ENCODE assay signal across 11 cellular contexts in the genomic region with DNA sequence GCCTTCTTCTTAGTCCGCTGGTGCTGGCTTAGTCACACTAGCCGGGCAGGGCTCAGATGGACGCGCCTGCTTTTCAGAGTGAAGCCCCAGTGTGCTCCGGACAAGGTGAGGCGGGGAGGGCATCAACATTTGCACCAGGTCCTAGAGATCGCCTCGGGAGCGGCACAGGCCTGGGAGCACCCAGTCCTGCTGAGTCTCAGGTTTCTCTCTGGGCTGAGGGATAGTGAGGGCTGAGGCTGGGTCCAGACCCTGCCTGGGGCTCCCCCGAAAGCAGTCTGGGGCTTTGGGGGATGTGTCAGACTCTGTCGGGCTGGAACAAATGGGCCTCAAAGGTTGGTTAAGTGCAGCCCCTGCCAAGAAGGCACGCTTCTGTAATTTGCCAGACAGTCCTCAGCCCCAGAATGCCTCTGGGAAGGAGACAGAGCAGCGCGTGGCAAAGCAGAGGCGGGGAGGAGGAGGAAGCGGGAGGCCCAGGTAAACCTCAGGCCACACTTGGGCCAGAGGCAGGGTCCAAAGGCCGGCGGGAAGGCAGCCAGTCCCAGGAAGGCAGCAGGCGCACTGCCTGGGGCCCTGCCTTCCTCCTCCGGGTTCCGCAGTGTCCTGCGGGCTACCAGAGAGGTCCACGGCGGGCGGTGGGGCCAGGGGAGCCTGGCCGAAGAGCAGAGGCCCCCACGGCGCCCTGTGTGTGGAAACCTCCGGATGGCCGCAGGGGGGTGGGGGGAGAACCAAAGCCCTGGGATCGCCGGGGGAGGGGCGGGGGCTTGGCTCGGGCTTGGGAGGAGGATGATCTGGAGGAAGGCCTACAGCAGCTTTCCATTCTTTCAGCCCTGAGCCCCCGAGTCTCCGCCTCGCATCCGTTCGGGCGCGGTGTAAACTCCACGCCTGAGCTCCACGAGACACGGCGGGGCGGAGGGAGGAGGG. TPM values are rescaled to one million over a fixed set of nuclear protein-coding genes. Genes with fewer than 3 reads are reported as not detected.
DNase-seq lines count a peak whose midpoint lies in the region; TF ChIP-seq lines count a peak whose summit lies in the region.
"Had no signal": no experiment of that assay in that cellular context is flagged by ENCODE, and none has a peak within 500 bp of the region (broad histone marks: within the 10 kb centered on the region; RNA-seq: fewer than 3 reads in every experiment).

No MANE protein-coding gene starts in this region.

- intact Hi-C loops in Caco-2 (cut with micrococcal nuclease; ENCODE audit: unreplicated experiment) (loop anchor here (1.0 to 5.0 kb wide), 4 partner anchors 39 to 266 kb away; partner anchors contain the start of gene ATP2A3), dorsolateral prefrontal cortex (cut with DNase I) (loop anchor here (5.0 to 10.0 kb wide), 2 partner anchors 86 to 139 kb away; partner anchors contain the start of gene P2RX1 (in 1 of the 2))

- H2AFZ ChIP-seq in hepatocyte (no peak overlapping the region), osteoblast (ENCODE audit: low read length) (no peak overlapping the region)

- H3K27me3 Mint-ChIP-seq in Caco-2 (ENCODE audit: insufficient read depth, unreplicated experiment), result no peaks in the 10 kb centered on the region
- peaks cover 6% of the 10 kb centered on the region for H3K27me3 Mint-ChIP-seq in activated CD4-positive, alpha-beta T cell treated with anti-CD3 and anti-CD28 coated beads, Interleukin-2, amount 10 ng/mL, durations not matched to agents 7 days and 5 days

- H3K9me3 Mint-ChIP-seq in Caco-2 (ENCODE audit: unreplicated experiment), result no peaks in the 10 kb centered on the region
- no peaks in the 10 kb centered on the region for H3K9me3 Mint-ChIP-seq in activated CD4-positive, alpha-beta T cell treated with anti-CD3 and anti-CD28 coated beads, Interleukin-2, amount 10 ng/mL, durations not matched to agents 7 days and 5 days
- H3K9me3 Mint-ChIP-seq: activated naive CD4-positive, alpha-beta T cell treated with anti-CD3 and anti-CD28 coated beads, Interleukin-2, amount 50 U/mL, for 72 hours had no signal

- CTCF ChIA-PET in Caco-2 (lab: Charles Lee), result interaction anchor here (0.7 to 1.5 kb wide), 3 partner anchors 39 to 90 kb away, joined by 7 to 11 read pairs (median 7); partner anchors contain the start of gene ATP2A3
- CTCF ChIA-PET in RWPE1 (lab: Yijun Ruan, JAX), result interaction anchor here (0.6 to 4.2 kb wide), 4 partner anchors 12 to 1310 kb away, joined by 3 to 20 read pairs (median 3); no protein-coding TSS in a partner anchor
- CTCF ChIA-PET in activated CD4-positive, alpha-beta T cell treated with anti-CD3 and anti-CD28 coated beads, Interleukin-2, amount 10 ng/mL, durations not matched to agents 7 days and 5 days (lab: Charles Lee), result interaction anchor here (0.5 to 1.9 kb wide), 3 partner anchors 90 to 158 kb away, joined by 3 to 16 read pairs (median 3); partner anchors contain the start of gene NCBP3

- H3K27me3 ChIP-seq in Caco-2 (replicated peaks; ENCODE audit: control insufficient read depth, insufficient read depth, low read length), result no peaks in the 10 kb centered on the region
- no peaks in the 10 kb centered on the region for H3K27me3 ChIP-seq in hepatocyte
- H3K27me3 ChIP-seq in osteoblast (ENCODE audit: insufficient read depth, low read length), result no peaks in the 10 kb centered on the region
- peaks cover 0 to 2% (median 0%) of the 10 kb centered on the region in 45 donors for H3K27me3 ChIP-seq in dorsolateral prefrontal cortex

- H3K27ac ChIP-seq in RWPE1 (peak overlapping the region; percentile 13; the same call in 1 of the 2 replicates), hepatocyte (peak overlapping the region; percentile 96), osteoblast (ENCODE audit: low read depth, low read length) (no peak overlapping the region), dorsolateral prefrontal cortex (no peak overlapping the region)
- H3K27ac ChIP-seq: skin epidermis had no signal

- H3K4me1 ChIP-seq in Caco-2 (peaks cover 12% of the 10 kb centered on the region), hepatocyte (ENCODE audit: insufficient read depth) (peaks cover 15% of the 10 kb centered on the region), osteoblast (ENCODE audit: insufficient read depth, low read length) (peaks cover 12% of the 10 kb centered on the region)

- H3K9me3 ChIP-seq in Caco-2 (no peaks in the 10 kb centered on the region), hepatocyte (ENCODE audit: low read depth) (no peaks in the 10 kb centered on the region), osteoblast (ENCODE audit: low read depth, low read length) (no peaks in the 10 kb centered on the region)
- H3K9me3 ChIP-seq: gastroesophageal sphincter had no signal

- H3K4me2 ChIP-seq in hepatocyte, result peak overlapping the region; percentile 58
- no peak overlapping the region for H3K4me2 ChIP-seq in osteoblast (ENCODE audit: insufficient read depth, low read length)

- POLR2A ChIA-PET in Caco-2 (lab: Charles Lee), result interaction anchor here (0.6 to 1.5 kb wide), 2 partner anchors 38 to 139 kb away, joined by 3 to 6 read pairs; partner anchors contain the start of genes CYB5D2 and ZZEF1
- POLR2A ChIA-PET in RWPE1 (lab: Yijun Ruan, JAX; ENCODE audit: low non-redundant PET), result no interaction called here
- POLR2A ChIA-PET in activated CD4-positive, alpha-beta T cell treated with anti-CD3 and anti-CD28 coated beads, Interleukin-2, amount 10 ng/mL, durations not matched to agents 7 days and 5 days (lab: Charles Lee), result no interaction called here

- peaks cover 15% of the 10 kb centered on the region for H3K36me3 Mint-ChIP-seq in Caco-2 (ENCODE audit: insufficient read depth, unreplicated experiment)
- H3K36me3 Mint-ChIP-seq in activated CD4-positive, alpha-beta T cell treated with anti-CD3 and anti-CD28 coated beads, Interleukin-2, amount 10 ng/mL, durations not matched to agents 7 days and 5 days (ENCODE audit: low read depth), result peaks cover 20% of the 10 kb centered on the region

- no peaks in the 10 kb centered on the region for H4K20me1 ChIP-seq in hepatocyte (ENCODE audit: insufficient read depth, poor library complexity, severe bottlenecking)
- H4K20me1 ChIP-seq in osteoblast (ENCODE audit: insufficient read depth, low read length), result no peaks in the 10 kb centered on the region

- DNase-seq in Caco-2, result peak; percentile 84 to 89
- no peak for DNase-seq in RWPE1 (ENCODE audit: low spot score)
- DNase-seq in hepatocyte (ENCODE audit: low spot score), result peak; percentile 82
- DNase-seq in osteoblast (ENCODE audit: insufficient read length, low spot score, missing footprints), result peak; percentile 42
- no peak for DNase-seq in NCI-H510A (lab: John Stamatoyannopoulos, UW)
- DNase-seq in stimulated activated CD4-positive, alpha-beta T cell treated with anti-CD3 and anti-CD28 coated beads, Interleukin-2, amount 100 ng/mL, for 24 hours, result no peak
- no peak for DNase-seq in dorsolateral prefrontal cortex
- no peak for DNase-seq in activated CD4-positive, alpha-beta T cell treated with anti-CD3 and anti-CD28 coated beads, Interleukin-2, amount 10 ng/mL, durations not matched to agents 7 days and 5 days

- H3K9me2 ChIP-seq in hepatocyte (replicated peaks; ENCODE audit: insufficient read depth), result no peaks in the 10 kb centered on the region

- H3K4me1 Mint-ChIP-seq in Caco-2 (ENCODE audit: low read depth, unreplicated experiment), result no peaks in the 10 kb centered on the region
- peaks cover 5% of the 10 kb centered on the region for H3K4me1 Mint-ChIP-seq in activated CD4-positive, alpha-beta T cell treated with anti-CD3 and anti-CD28 coated beads, Interleukin-2, amount 10 ng/mL, durations not matched to agents 7 days and 5 days

- TF ChIP-seq CTCF in Caco-2 (IDR thresholded peaks at IDR 0.05; ENCODE audit: insufficient read depth in 1 of 2, low read depth in 1 of 2, low read length in 1 of 2, severe bottlenecking in 1 of 2, unreplicated experiment in 1 of 2), result no peak
- TF ChIP-seq CTCF in RWPE1 (conservative IDR thresholded peaks at IDR 0.05; ENCODE audit: low read depth), result no peak
- TF ChIP-seq CTCF in hepatocyte (IDR thresholded peaks at IDR 0.05; ENCODE audit: poor library complexity), result no peak
- no peak for TF ChIP-seq CTCF in osteoblast (IDR thresholded peaks at IDR 0.05; ENCODE audit: extremely low read depth, low read depth, low read length)
- no peak for TF ChIP-seq CTCF in dorsolateral prefrontal cortex (IDR thresholded peaks at IDR 0.05 in 54 of 56, conservative IDR thresholded peaks at IDR 0.05 in 2 of 56; ENCODE audit: low read depth in 1 of 56, partially characterized antibody in 56 of 56)

- peak overlapping the region; percentile 68 for H3K4me3 Mint-ChIP-seq in Caco-2 (ENCODE audit: unreplicated experiment)
- H3K4me3 Mint-ChIP-seq in activated CD4-positive, alpha-beta T cell treated with anti-CD3 and anti-CD28 coated beads, Interleukin-2, amount 10 ng/mL, durations not matched to agents 7 days and 5 days, result no peak overlapping the region

- H3K4me3 ChIP-seq in Caco-2 (ENCODE audit: low read depth, low read length) (peak overlapping the region; percentile 27), hepatocyte (no peak overlapping the region), osteoblast (ENCODE audit: insufficient read depth, low read length) (no peak overlapping the region), dorsolateral prefrontal cortex (no peak overlapping the region)
- H3K4me3 ChIP-seq: gastroesophageal sphincter, skin epidermis had no signal

- TSS peak; percentile 46 for BruUV-seq in Caco-2 (replicated peaks; lab: Mats Ljungman, UMichigan)

- peak overlapping the region; percentile 95 for H3K27ac Mint-ChIP-seq in Caco-2 (ENCODE audit: unreplicated experiment)
- H3K27ac Mint-ChIP-seq in activated CD4-positive, alpha-beta T cell treated with anti-CD3 and anti-CD28 coated beads, Interleukin-2, amount 10 ng/mL, durations not matched to agents 7 days and 5 days, result no peak overlapping the region

- H3K79me2 ChIP-seq in hepatocyte (no peaks in the 10 kb centered on the region), osteoblast (ENCODE audit: insufficient read depth, low read length) (no peaks in the 10 kb centered on the region)

- 73% methylated on average over 34 of the region's 46 CpGs for WGBS in hepatocyte (ENCODE audit: low lambda C conversion rate, missing lambda C conversion rate)

- H3K36me3 ChIP-seq in Caco-2 (ENCODE audit: control insufficient read depth, insufficient read depth, low read length) (no peaks in the 10 kb centered on the region), hepatocyte (replicated peaks; ENCODE audit: insufficient read depth, low read depth) (no peaks in the 10 kb centered on the region), osteoblast (ENCODE audit: insufficient read depth, low read length) (peaks cover 21% of the 10 kb centered on the region)

RNA-seq across cellular contexts. Expression of gene ATP2A3, which starts 39.5 kb away (rescaled TPM):
- total RNA-seq in Caco-2 (2022) (8.0 and 8.2 TPM in 2 replicates), hepatocyte (2.4 and 4.1 TPM in 2 replicates), osteoblast (1.4 and 1.8 TPM in 2 replicates), dorsolateral prefrontal cortex (10 to 100 TPM in 2 of 120 experiments, 1 to 10 TPM in 117, under 1 TPM in 1; 0.79 to 11.5 (median 2.9) TPM)
- 2.2 and 4.5 TPM in 2 replicates for polyA plus RNA-seq in hepatocyte
- total RNA-seq in activated CD4-positive, alpha-beta T cell treated with anti-CD3 and anti-CD28 coated beads, Interleukin-2, amount 10 ng/mL, durations not matched to agents 7 days and 5 days, result 100 to 1,000 TPM; 294 to 329 TPM

Comparison
In these comparisons a context has a peak if more than half of its experiments do, and no peak if none do; other contexts are left out.
1. DNase-seq: peak in Caco-2 (2 of 2), hepatocyte (single experiment) and osteoblast (single experiment); none in RWPE1 (single experiment), NCI-H510A (single experiment), stimulated activated CD4-positive, alpha-beta T cell treated with anti-CD3 and anti-CD28 coated beads, Interleukin-2, amount 100 ng/mL, for 24 hours (0 of 2), dorsolateral prefrontal cortex (0 of 10) and activated CD4-positive, alpha-beta T cell treated with anti-CD3 and anti-CD28 coated beads, Interleukin-2, amount 10 ng/mL, durations not matched to agents 7 days and 5 days (single experiment).
2. H3K27ac ChIP-seq: peak in RWPE1 (single experiment) and hepatocyte (single experiment); none in osteoblast (single experiment) and dorsolateral prefrontal cortex (0 of 59).
3. RNA of gene ATP2A3, which starts 39.5 kb away (total RNA-seq): 294 to 329 TPM in activated CD4-positive, alpha-beta T cell treated with anti-CD3 and anti-CD28 coated beads, Interleukin-2, amount 10 ng/mL, durations not matched to agents 7 days and 5 days; 8.0 to 8.2 TPM in Caco-2, 2.4 to 4.1 TPM in hepatocyte, 0.79 to 11.5 TPM in dorsolateral prefrontal cortex and 1.4 to 1.8 TPM in osteoblast; every median in the first group is over 10 times any median in the second.